In genomic region chr1:26432793-26433192, GRCh38 we compare ENCODE assay signal across 8 cellular contexts. TPM values are rescaled to one million over a fixed set of nuclear protein-coding genes. Genes with fewer than 3 reads are reported as not detected.
A peak's percentile ranks its signal among the peaks of the same experiment; 100 is the strongest.
DNase-seq lines count a peak whose midpoint lies in the region; ATAC-seq and TF ChIP-seq lines count a peak whose summit lies in the region.

No MANE protein-coding gene starts in this region.

- no TSS peak for BruUV-seq in PC-9 (replicated peaks; lab: Mats Ljungman, UMichigan)

- TF ChIP-seq CTCF in CD8-positive, alpha-beta T cell (IDR thresholded peaks at IDR 0.05), result no peak
- no peak for TF ChIP-seq CTCF in PC-9 (conservative IDR thresholded peaks at IDR 0.05)
- TF ChIP-seq CTCF in ovary (IDR thresholded peaks at IDR 0.05), result no peak

- H3K4me3 ChIP-seq in CD8-positive, alpha-beta T cell (ENCODE audit: low read depth, low read length), result peak overlapping the region; percentile 78
- H3K4me3 ChIP-seq in PC-9 (peak overlapping the region; percentile 90), esophagus (ENCODE audit: low read depth in 1 of 2, low read length in 2 of 2) (peak overlapping the region; percentile 69 to 76), ovary (peak overlapping the region; percentile 38)

- H3K9me3 ChIP-seq in CD8-positive, alpha-beta T cell (ENCODE audit: low read length), result no peaks in the 10 kb centered on the region
- H3K9me3 ChIP-seq in PC-9 (ENCODE audit: insufficient read depth, low read depth), result no peaks in the 10 kb centered on the region
- no peaks in the 10 kb centered on the region for H3K9me3 ChIP-seq in esophagus (ENCODE audit: control insufficient read depth in 2 of 2, insufficient read depth in 1 of 2, low read depth in 1 of 2, low read length in 1 of 2)
- no peaks in the 10 kb centered on the region for H3K9me3 ChIP-seq in ovary

- peak overlapping the region; percentile 91 for H3K4me2 ChIP-seq in PC-9

- no peak for TF ChIP-seq EP300 in ovary (IDR thresholded peaks at IDR 0.05)

- H3K36me3 ChIP-seq in CD8-positive, alpha-beta T cell (ENCODE audit: insufficient read depth, low read length), result peaks cover 1% of the 10 kb centered on the region
- no peaks in the 10 kb centered on the region for H3K36me3 ChIP-seq in PC-9 (ENCODE audit: low read depth)
- H3K36me3 ChIP-seq in esophagus (ENCODE audit: control insufficient read depth in 2 of 2, insufficient read depth in 2 of 2, low read length in 1 of 2), result peaks cover 0 to 4% of the 10 kb centered on the region in 2 donors
- H3K36me3 ChIP-seq in ovary, result no peaks in the 10 kb centered on the region

- H3K79me2 ChIP-seq in PC-9 (ENCODE audit: low read depth), result peaks cover 13% of the 10 kb centered on the region; the same call in 1 of the 2 replicates

- H3K9me3 Mint-ChIP-seq in CD8-positive, alpha-beta T cell, result no peaks in the 10 kb centered on the region

- peak overlapping the region; percentile 88 for H2AFZ ChIP-seq in PC-9

- no peaks in the 10 kb centered on the region for H3K27me3 ChIP-seq in CD8-positive, alpha-beta T cell (ENCODE audit: insufficient read depth, low read length)
- H3K27me3 ChIP-seq in PC-9 (ENCODE audit: insufficient read depth, low read depth), result no peaks in the 10 kb centered on the region
- no peaks in the 10 kb centered on the region for H3K27me3 ChIP-seq in esophagus (ENCODE audit: control insufficient read depth in 1 of 2, insufficient read depth in 2 of 2, low read length in 2 of 2)
- H3K27me3 ChIP-seq in ovary, result no peaks in the 10 kb centered on the region

- CTCF ChIA-PET in CD8-positive, alpha-beta T cell (lab: Charles Lee), result interaction anchor here (1.1 to 2.8 kb wide), 6 partner anchors 16 to 157 kb away, joined by 3 to 15 read pairs (median 8); no protein-coding TSS in a partner anchor
- CTCF ChIA-PET in PC-9 (lab: Charles Lee), result interaction anchor here (0.5 to 1.1 kb wide), 3 partner anchors 16 to 435 kb away, joined by 3 to 9 read pairs (median 3); partner anchors contain the start of gene PAFAH2

- H3K9me2 ChIP-seq in PC-9 (ENCODE audit: insufficient read depth), result no peaks in the 10 kb centered on the region

- peak overlapping the region; percentile 95 for H3K4me3 Mint-ChIP-seq in CD8-positive, alpha-beta T cell

- POLR2A ChIA-PET in CD8-positive, alpha-beta T cell (lab: Charles Lee), result interaction anchor here (0.6 to 1.7 kb wide), 8 partner anchors 39 to 488 kb away, joined by 3 to 21 read pairs (median 4); partner anchors contain the start of genes CEP85, GPATCH3 and HMGN2
- POLR2A ChIA-PET in PC-9 (lab: Charles Lee; ENCODE audit: unreplicated experiment), result interaction anchor here (0.6 kb wide), 2 partner anchors 82 to 394 kb away, joined by 4 to 5 read pairs; no protein-coding TSS in a partner anchor

- no peak for ATAC-seq in CD8-positive, alpha-beta T cell

- no peaks in the 10 kb centered on the region for H3K27me3 Mint-ChIP-seq in CD8-positive, alpha-beta T cell (ENCODE audit: low read depth)

- H3F3A ChIP-seq in PC-9 (ENCODE audit: insufficient read depth, low read depth), result peaks cover 7% of the 10 kb centered on the region; the same call in 1 of the 2 replicates

- H3K4me1 Mint-ChIP-seq in CD8-positive, alpha-beta T cell (ENCODE audit: low read depth), result peaks cover 21% of the 10 kb centered on the region

- 27 to 43% methylated on average over 3 of the region's 3 CpGs for WGBS in esophagus, 2 donors
- WGBS in ovary, 3 donors, result 49 to 55% (median 52%) methylated on average over 3 of the region's 3 CpGs

- no peaks in the 10 kb centered on the region for H4K20me1 ChIP-seq in PC-9 (ENCODE audit: insufficient read depth)

- peaks cover 20% of the 10 kb centered on the region for H3K4me1 ChIP-seq in CD8-positive, alpha-beta T cell (ENCODE audit: insufficient read depth, low read length)
- H3K4me1 ChIP-seq in PC-9 (replicated peaks; ENCODE audit: insufficient read depth) (peaks cover 12% of the 10 kb centered on the region), esophagus (ENCODE audit: control insufficient read depth in 2 of 2, insufficient read depth in 2 of 2, low read length in 1 of 2) (peaks cover 0 to 2% of the 10 kb centered on the region in 2 donors), ovary (ENCODE audit: insufficient read depth) (peaks cover 2% of the 10 kb centered on the region)

- peak overlapping the region; percentile 96 for H3K27ac Mint-ChIP-seq in CD8-positive, alpha-beta T cell

- DNase-seq in CD8-positive, alpha-beta T cell, result no peak
- DNase-seq in PC-9 (no peak), ovary (no peak), NCI-H524 (lab: John Stamatoyannopoulos, UW) (no peak), DMS53 (lab: John Stamatoyannopoulos, UW) (no peak), HUDEP-2 (lab: John Stamatoyannopoulos, UW; ENCODE audit: unreplicated experiment in 76 of 76) (no peak)
- DNase-seq in activated CD8-positive, alpha-beta memory T cell treated with anti-CD3 and anti-CD28 coated beads for 24 hours, result no peak

- intact Hi-C loops in CD8-positive, alpha-beta T cell (cut with DNase I, micrococcal nuclease), result loop anchor here (1.0 to 5.0 kb wide), 9 partner anchors 24 to 525 kb away; partner anchors contain the start of genes ARID1A (in 1 of the 2), CEP85 (in 1 of the 2), HMGN2 (in 1 of the 2) and PDIK1L (in 1 of the 2)
- intact Hi-C loops in PC-9 (cut with micrococcal nuclease; ENCODE audit: unreplicated experiment) (loop anchor here (1.0 kb wide), 1 partner anchor 40 kb away; the partner anchor contains the start of gene HMGN2), ovary (cut with DNase I) (loop anchor here in 1 of 4 donors (5.0 kb wide), 1 partner anchor 40 kb away; the partner anchor contains the start of gene HMGN2)

- H3K36me3 Mint-ChIP-seq in CD8-positive, alpha-beta T cell, result peaks cover 18% of the 10 kb centered on the region

- peak overlapping the region; percentile 73 for H3K27ac ChIP-seq in CD8-positive, alpha-beta T cell (ENCODE audit: low read depth, low read length)
- peak overlapping the region; percentile 75 for H3K27ac ChIP-seq in PC-9
- H3K27ac ChIP-seq in esophagus (ENCODE audit: low read depth in 2 of 2, low read length in 1 of 2), result peak overlapping the region; percentile 73 to 95
- H3K27ac ChIP-seq in ovary, result peak overlapping the region in 1 of 2 donors; percentile 67

- TF ChIP-seq POLR2A in ovary (IDR thresholded peaks at IDR 0.05), result no peak

RNA-seq across cellular contexts. Expression of gene DHDDS, which starts 0.7 kb away (rescaled TPM):
- total RNA-seq in CD8-positive, alpha-beta T cell, result 10 to 100 TPM; 23.9 to 29.2 TPM
- 35.4 and 41.4 TPM in 2 replicates for total RNA-seq in PC-9 (2021)
- polyA plus RNA-seq in esophagus, result 10 to 100 TPM; 22.6 to 29.3 TPM
- total RNA-seq in ovary, result 10 to 100 TPM; 20.0 to 46.2 (median 27.3) TPM
- polyA plus RNA-seq in ovary, result 10 to 100 TPM; 13.0 to 37.8 TPM

RNA-seq across cellular contexts. Expression of gene LIN28A, which starts 22.2 kb away (rescaled TPM):
- total RNA-seq in CD8-positive, alpha-beta T cell, result not detected
- not detected in 2 replicates for total RNA-seq in PC-9 (2021)
- polyA plus RNA-seq in esophagus, result not detected
- 1 to 10 TPM in 1 of 7 donors, not detected in 6; 1.3 TPM for total RNA-seq in ovary
- not detected for polyA plus RNA-seq in ovary

RNA-seq across cellular contexts. Expression of gene HMGN2, which starts 39.4 kb away (rescaled TPM):
- total RNA-seq in CD8-positive, alpha-beta T cell, result 100 to 1,000 TPM; 280 to 292 TPM
- 515 and 629 TPM in 2 replicates for total RNA-seq in PC-9 (2021)
- 100 to 1,000 TPM; 314 to 439 TPM for polyA plus RNA-seq in esophagus
- total RNA-seq in ovary, result 100 to 1,000 TPM; 199 to 504 (median 381) TPM
- polyA plus RNA-seq in ovary, result 100 to 1,000 TPM; 608 to 609 TPM

Comparison
In these comparisons a context has a peak if more than half of its experiments do, and no peak if none do; other contexts are left out.
1. H3K4me3 ChIP-seq: peak in every context shown above with its lines; median percentile 90 in PC-9; 78 in CD8-positive, alpha-beta T cell; 72 in esophagus; 38 in ovary.